Comparison of ENCODE assay signal across 1 cellular context in the genomic region with DNA sequence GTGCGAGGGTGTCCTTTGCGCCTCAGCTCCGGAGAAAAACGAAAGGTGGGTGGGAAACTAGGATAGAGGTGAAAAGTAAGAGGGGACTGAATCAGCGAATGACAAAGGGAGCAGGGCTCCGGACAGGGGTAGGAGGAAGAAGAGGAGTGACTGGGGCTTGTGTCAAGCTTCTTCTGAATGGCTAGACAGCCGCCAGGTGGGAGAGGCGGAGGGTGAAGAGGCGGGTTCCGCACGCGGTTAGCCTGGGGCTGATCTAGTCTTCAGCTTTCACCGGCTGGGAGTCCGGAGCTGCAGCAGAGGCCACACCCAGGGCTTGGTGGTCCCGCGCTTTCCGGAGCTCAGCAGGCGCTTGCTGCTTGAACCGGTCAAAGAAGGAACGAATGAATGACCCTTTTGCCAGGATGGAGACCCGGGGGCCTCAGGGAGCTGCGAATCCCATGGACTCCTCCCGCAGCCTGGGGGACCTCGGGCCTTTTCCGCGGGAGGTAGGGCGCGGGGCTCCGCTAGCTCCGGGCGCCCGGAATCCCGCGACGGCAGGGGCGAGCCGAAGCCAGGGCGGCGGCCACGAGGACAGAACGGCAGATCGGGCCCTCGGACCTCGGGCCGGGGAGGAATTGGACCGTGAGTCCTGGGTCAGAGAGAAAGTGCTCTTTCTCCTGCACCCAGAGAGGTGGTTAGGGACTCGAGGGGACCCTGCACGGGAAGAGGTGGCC.
A peak's percentile ranks its signal among the peaks of the same experiment; 100 is the strongest.
TF ChIP-seq lines count a peak whose summit lies in the region.

A gene (plus strand): TSS at position 256 of the 713 bp plus-strand sequence. CDS start 125 bp downstream, at position 381.

TF ChIP-seq in H1, 55 proteins besides CTCF, POLR2A, EP300 and RAD21 (continued from another document):
- peak; percentile 82 for TF ChIP-seq KDM4A (IDR thresholded peaks at IDR 0.05; ENCODE audit: low read depth, low read length, severe bottlenecking)
- no peak for TF ChIP-seq SRF (IDR thresholded peaks at IDR 0.05; ENCODE audit: low read depth, low read length)
- no peak for TF ChIP-seq JUN (IDR thresholded peaks at IDR 0.05; ENCODE audit: low read depth, low read length)
- 0 out of 4 replicates have a peak, but pooled peaks have one; percentile 9 to 26 for TF ChIP-seq HDAC2 (IDR thresholded peaks at IDR 0.05; ENCODE audit: borderline replicate concordance in 1 of 2, low read depth in 2 of 2, low read length in 2 of 2)
- TF ChIP-seq, protein P1, sequence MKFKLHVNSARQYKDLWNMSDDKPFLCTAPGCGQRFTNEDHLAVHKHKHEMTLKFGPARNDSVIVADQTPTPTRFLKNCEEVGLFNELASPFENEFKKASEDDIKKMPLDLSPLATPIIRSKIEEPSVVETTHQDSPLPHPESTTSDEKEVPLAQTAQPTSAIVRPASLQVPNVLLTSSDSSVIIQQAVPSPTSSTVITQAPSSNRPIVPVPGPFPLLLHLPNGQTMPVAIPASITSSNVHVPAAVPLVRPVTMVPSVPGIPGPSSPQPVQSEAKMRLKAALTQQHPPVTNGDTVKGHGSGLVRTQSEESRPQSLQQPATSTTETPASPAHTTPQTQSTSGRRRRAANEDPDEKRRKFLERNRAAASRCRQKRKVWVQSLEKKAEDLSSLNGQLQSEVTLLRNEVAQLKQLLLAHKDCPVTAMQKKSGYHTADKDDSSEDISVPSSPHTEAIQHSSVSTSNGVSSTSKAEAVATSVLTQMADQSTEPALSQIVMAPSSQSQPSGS (IDR thresholded peaks at IDR 0.05; ENCODE audit: low read length): no peak
- TF ChIP-seq, protein P2, sequence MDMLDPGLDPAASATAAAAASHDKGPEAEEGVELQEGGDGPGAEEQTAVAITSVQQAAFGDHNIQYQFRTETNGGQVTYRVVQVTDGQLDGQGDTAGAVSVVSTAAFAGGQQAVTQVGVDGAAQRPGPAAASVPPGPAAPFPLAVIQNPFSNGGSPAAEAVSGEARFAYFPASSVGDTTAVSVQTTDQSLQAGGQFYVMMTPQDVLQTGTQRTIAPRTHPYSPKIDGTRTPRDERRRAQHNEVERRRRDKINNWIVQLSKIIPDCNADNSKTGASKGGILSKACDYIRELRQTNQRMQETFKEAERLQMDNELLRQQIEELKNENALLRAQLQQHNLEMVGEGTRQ (IDR thresholded peaks at IDR 0.05; ENCODE audit: low read length): no peak
- no peak for TF ChIP-seq CEBPB (IDR thresholded peaks at IDR 0.05; ENCODE audit: low read depth, low read length)
- no peak for TF ChIP-seq CBX5 (IDR thresholded peaks at IDR 0.05; ENCODE audit: low read depth, low read length)
- peak; percentile 26 for TF ChIP-seq SAP30 (IDR thresholded peaks at IDR 0.05; ENCODE audit: insufficient read depth, insufficient replicate concordance, low read length)
- TF ChIP-seq, protein P3, sequence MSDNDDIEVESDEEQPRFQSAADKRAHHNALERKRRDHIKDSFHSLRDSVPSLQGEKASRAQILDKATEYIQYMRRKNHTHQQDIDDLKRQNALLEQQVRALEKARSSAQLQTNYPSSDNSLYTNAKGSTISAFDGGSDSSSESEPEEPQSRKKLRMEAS (IDR thresholded peaks at IDR 0.05): peak; percentile 96
- no peak for TF ChIP-seq SUZ12 (IDR thresholded peaks at IDR 0.05; ENCODE audit: low read length)
- TF ChIP-seq, protein P4, sequence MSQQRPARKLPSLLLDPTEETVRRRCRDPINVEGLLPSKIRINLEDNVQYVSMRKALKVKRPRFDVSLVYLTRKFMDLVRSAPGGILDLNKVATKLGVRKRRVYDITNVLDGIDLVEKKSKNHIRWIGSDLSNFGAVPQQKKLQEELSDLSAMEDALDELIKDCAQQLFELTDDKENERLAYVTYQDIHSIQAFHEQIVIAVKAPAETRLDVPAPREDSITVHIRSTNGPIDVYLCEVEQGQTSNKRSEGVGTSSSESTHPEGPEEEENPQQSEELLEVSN (IDR thresholded peaks at IDR 0.05): peak; percentile 98
- TF ChIP-seq PHF8 (conservative IDR thresholded peaks at IDR 0.05; ENCODE audit: low read depth, low read length): peak; percentile 41; the same call in 1 of the 2 replicates
- TF ChIP-seq FOSL1 (IDR thresholded peaks at IDR 0.05; ENCODE audit: insufficient read depth, low read depth, low read length): no peak
- peak; percentile 59; the same call in 1 of the 2 replicates for TF ChIP-seq TBP (IDR thresholded peaks at IDR 0.05; ENCODE audit: low read depth, low read length)
- TF ChIP-seq CTBP2 (IDR thresholded peaks at IDR 0.05; ENCODE audit: borderline replicate concordance, insufficient read depth, insufficient read length, low read length): no peak
- TF ChIP-seq SIN3A (conservative IDR thresholded peaks at IDR 0.05 in 1 of 2, IDR thresholded peaks at IDR 0.05 in 1 of 2; ENCODE audit: low read depth in 1 of 2, low read length in 2 of 2): peak in 1 of 2 experiments; percentile 31; a peak in 1 of 4 replicates
- TF ChIP-seq BRCA1 (IDR thresholded peaks at IDR 0.05; ENCODE audit: low read depth, low read length): no peak
